11 cellular contexts compared by ENCODE assay signal in genomic region chr6:6220718-6221117, GRCh38.
DNase-seq lines count a peak whose midpoint lies in the region; ATAC-seq and TF ChIP-seq lines count a peak whose summit lies in the region.
"Had no signal": no experiment of that assay in that cellular context is flagged by ENCODE, and none has a peak within 500 bp of the region (broad histone marks: within the 10 kb centered on the region; RNA-seq: fewer than 3 reads in every experiment).

No MANE protein-coding gene starts in this region.

- CTCF ChIA-PET in HCT116 (lab: Charles Lee): no interaction called here

- TF ChIP-seq POLR2A in HCT116 (IDR thresholded peaks at IDR 0.05; ENCODE audit: borderline replicate concordance, extremely low read depth, insufficient read depth, insufficient read length): no peak

- H3K27ac ChIP-seq in C4-2B (no peak overlapping the region), HCT116 (ENCODE audit: low read depth, low read length) (no peak overlapping the region)

- H3K9me3 ChIP-seq in HCT116 (ENCODE audit: control insufficient read depth in 1 of 2, insufficient read depth in 1 of 2, low read depth in 1 of 2, low read length in 2 of 2): no peaks in the 10 kb centered on the region

- in situ Hi-C loops in SK-MEL-5 (cut with HindIII; ENCODE audit: low pct_unique_long_range_greater_than_20kb, low sequenced_read_pairs): no loop called here
- in situ Hi-C loops in G401 (cut with HindIII; ENCODE audit: low sequenced_read_pairs): no loop called here

- no peaks in the 10 kb centered on the region for H3K9me2 ChIP-seq in HCT116 (ENCODE audit: insufficient read depth)

- no peaks in the 10 kb centered on the region for H4K20me1 ChIP-seq in HCT116 (ENCODE audit: insufficient read depth)

- TF ChIP-seq CTCF in C4-2B (conservative IDR thresholded peaks at IDR 0.05) (peak; percentile 52), HCT116 (IDR thresholded peaks at IDR 0.05 in 2 of 3, conservative IDR thresholded peaks at IDR 0.05 in 1 of 3; ENCODE audit: borderline replicate concordance in 1 of 3, insufficient read depth in 1 of 3, low read depth in 2 of 3, low read length in 2 of 3) (peak in 2 of 3 experiments; percentile 42 to 46; a peak in 4 of 6 replicates), kidney epithelial cell (IDR thresholded peaks at IDR 0.05; ENCODE audit: insufficient read depth, low read length, poor library complexity, severe bottlenecking) (peak; percentile 16)

- DNase-seq in HCT116 (ENCODE audit: low read depth, low spot score) (no peak), SK-MEL-5 (ENCODE audit: low read depth, low spot score) (peak; percentile 38), kidney epithelial cell (ENCODE audit: low read depth) (no peak), G401 (ENCODE audit: low spot score) (no peak), HPDE6-E6E7 (ENCODE audit: extremely low spot score) (no peak), dermis blood vessel endothelial cell (no peak)
- DNase-seq: CD8-positive, alpha-beta memory T cell; natural killer cell; NCI-H187 treated with DMSO at 0.1 percent for 48 hours had no signal

- BruUV-seq in HCT116 (replicated peaks; lab: Mats Ljungman, UMichigan): no TSS peak

- H3K36me3 ChIP-seq in HCT116 (ENCODE audit: control insufficient read depth in 1 of 2, insufficient read depth in 2 of 2, low read length in 2 of 2) (no peaks in the 10 kb centered on the region), kidney epithelial cell (ENCODE audit: control insufficient read depth, insufficient read depth, low read length) (no peaks in the 10 kb centered on the region)

- H3K9ac ChIP-seq in HCT116 (ENCODE audit: low read length): no peak overlapping the region

- intact Hi-C loops in HCT116 (cut with micrococcal nuclease): no loop called here

- peaks cover 0 to 7% of the 10 kb centered on the region in 2 experiments; a peak in 1 of 4 replicates for H3K4me1 ChIP-seq in HCT116 (ENCODE audit: control insufficient read depth in 1 of 2, insufficient read depth in 2 of 2, low read length in 2 of 2)

- RAD21 ChIA-PET in HCT116 (lab: Charles Lee; ENCODE audit: low non-redundant PET in 1 of 2, low total read pairs in 2 of 2, uncharacterized antibody in 2 of 2, unreplicated experiment in 2 of 2): no interaction called here

- ATAC-seq in HCT116 (no peak), HG02623 (IDR thresholded peaks at IDR 0.05; ENCODE audit: unreplicated experiment) (no peak)
- ATAC-seq: natural killer cell had no signal

- H3K79me2 ChIP-seq in HCT116 (ENCODE audit: insufficient read depth, low read length): no peaks in the 10 kb centered on the region

- peak; percentile 27; the same call in 1 of the 2 replicates for TF ChIP-seq RAD21 in HCT116 (IDR thresholded peaks at IDR 0.05; ENCODE audit: low read depth)

- H3K4me3 ChIP-seq in HCT116 (replicated peaks in 1 of 2; ENCODE audit: low read depth in 1 of 2, low read length in 2 of 2) (no peak overlapping the region), kidney epithelial cell (ENCODE audit: low read depth, low read length) (no peak overlapping the region)

- POLR2A ChIA-PET in HCT116 (lab: Charles Lee): no interaction called here

- H2AFZ ChIP-seq in HCT116 (ENCODE audit: low read depth, low read length, poor library complexity, severe bottlenecking): no peak overlapping the region

- no peak overlapping the region for H3K4me2 ChIP-seq in HCT116 (ENCODE audit: low read length)

- H3K27me3 ChIP-seq in HCT116 (ENCODE audit: insufficient read depth, low read length): no peaks in the 10 kb centered on the region; the same call in 1 of the 2 replicates
- H3K27me3 ChIP-seq in kidney epithelial cell (ENCODE audit: control insufficient read depth, insufficient read depth, low read length): no peaks in the 10 kb centered on the region

TF ChIP-seq in HCT116, 20 proteins besides CTCF, POLR2A, EP300 and RAD21:
- no peak for TF ChIP-seq ZBTB33 (IDR thresholded peaks at IDR 0.05; ENCODE audit: extremely low read depth, insufficient replicate concordance, low read length)
- no peak for TF ChIP-seq EZH2phosphoT487 (IDR thresholded peaks at IDR 0.05; ENCODE audit: borderline replicate concordance)
- TF ChIP-seq SIN3A (IDR thresholded peaks at IDR 0.05; ENCODE audit: low read depth): no peak
- TF ChIP-seq ELF1 (IDR thresholded peaks at IDR 0.05; ENCODE audit: borderline replicate concordance, low read depth): no peak
- TF ChIP-seq SRF (IDR thresholded peaks at IDR 0.05; ENCODE audit: low read depth): no peak
- TF ChIP-seq REST (IDR thresholded peaks at IDR 0.05; ENCODE audit: low read depth): no peak
- TF ChIP-seq TCF7L2 (IDR thresholded peaks at IDR 0.05; ENCODE audit: borderline replicate concordance, extremely low read depth, insufficient read depth, insufficient read length): no peak
- TF ChIP-seq CBX3 (IDR thresholded peaks at IDR 0.05; ENCODE audit: low read depth): no peak
- TF ChIP-seq MAX (IDR thresholded peaks at IDR 0.05): no peak
- TF ChIP-seq YY1 (IDR thresholded peaks at IDR 0.05; ENCODE audit: extremely low read depth, insufficient replicate concordance, low read depth, low read length): no peak
- no peak for TF ChIP-seq FOSL1 (IDR thresholded peaks at IDR 0.05; ENCODE audit: low read depth)
- no peak for TF ChIP-seq EZH2 (IDR thresholded peaks at IDR 0.05)
- no peak for TF ChIP-seq ZFX (IDR thresholded peaks at IDR 0.05)
- no peak for TF ChIP-seq JUND (IDR thresholded peaks at IDR 0.05)
- no peak for TF ChIP-seq POLR2AphosphoS5 (IDR thresholded peaks at IDR 0.05; ENCODE audit: low read depth, low read length)
- no peak for TF ChIP-seq CEBPB (IDR thresholded peaks at IDR 0.05; ENCODE audit: low read depth)
- no peak for TF ChIP-seq EGR1 (IDR thresholded peaks at IDR 0.05; ENCODE audit: low read depth)
- no peak for TF ChIP-seq ATF3 (IDR thresholded peaks at IDR 0.05)
- no peak for TF ChIP-seq ZNF274 (IDR thresholded peaks at IDR 0.05; ENCODE audit: low read depth, low read length)
- no peak for TF ChIP-seq SP1 (IDR thresholded peaks at IDR 0.05; ENCODE audit: low read depth)
